Comparison of ENCODE assay signal across 14 cellular contexts in the genomic region with DNA sequence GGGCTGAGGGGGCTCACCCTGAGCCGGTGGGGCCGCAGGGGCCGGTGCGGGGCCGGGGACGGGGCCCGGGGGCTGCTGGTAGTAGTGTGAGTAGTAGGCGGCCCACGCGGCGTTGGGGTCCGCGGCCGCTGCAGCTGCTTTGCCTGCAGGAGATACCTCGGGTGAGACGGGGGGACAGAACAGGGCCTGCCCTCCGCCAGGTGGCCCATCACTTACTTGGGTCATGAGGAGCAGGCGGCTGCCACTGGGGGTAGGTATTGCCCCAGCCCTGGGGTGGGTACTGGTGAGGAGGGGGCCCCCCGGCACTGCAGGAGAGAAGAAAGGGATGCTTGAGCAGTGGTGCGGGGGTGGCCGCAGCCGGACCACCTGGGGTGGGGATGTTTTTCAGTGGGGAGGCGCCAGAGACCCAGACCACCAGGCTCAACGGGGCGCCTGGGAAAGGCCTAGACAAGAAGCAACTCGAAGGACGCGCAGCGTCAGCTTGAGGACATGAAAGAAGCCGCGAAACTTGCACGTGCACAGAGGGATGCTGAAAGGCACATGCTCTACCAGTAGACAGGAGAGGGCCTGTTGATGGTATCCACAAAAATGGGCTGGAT. TPM values are rescaled to one million over a fixed set of nuclear protein-coding genes. Genes with fewer than 3 reads are reported as not detected.
DNase-seq lines count a peak whose midpoint lies in the region; ATAC-seq and TF ChIP-seq lines count a peak whose summit lies in the region.
"Had no signal": no experiment of that assay in that cellular context is flagged by ENCODE, and none has a peak within 500 bp of the region (broad histone marks: within the 10 kb centered on the region; RNA-seq: fewer than 3 reads in every experiment).

No MANE protein-coding gene starts in this region.

- H3K4me1 ChIP-seq in left ventricle myocardium inferior (peaks cover 19% of the 10 kb centered on the region), Karpas-422 (ENCODE audit: low read length) (no peaks in the 10 kb centered on the region), sigmoid colon (peaks cover 0 to 15% (median 9%) of the 10 kb centered on the region in 4 donors)
- H3K4me1 ChIP-seq: BLaER1, Caco-2 had no signal

- H3K36me3 ChIP-seq in left ventricle myocardium inferior (peaks cover 67% of the 10 kb centered on the region), Karpas-422 (ENCODE audit: insufficient read depth, low read length) (peaks cover 21% of the 10 kb centered on the region), sigmoid colon (peaks cover 55 to 69% (median 67%) of the 10 kb centered on the region in 4 donors)

- no peak for ATAC-seq in Right ventricle myocardium inferior

- H3K9me2 ChIP-seq in Karpas-422 (replicated peaks; ENCODE audit: insufficient read depth, low read length): no peaks in the 10 kb centered on the region

- DNase-seq in Right ventricle myocardium inferior (ENCODE audit: missing footprints): peak; percentile 64
- no peak for DNase-seq in left ventricle myocardium inferior
- DNase-seq in Karpas-422: peak; percentile 39
- peak; percentile 66 for DNase-seq in sigmoid colon
- DNase-seq in NCI-H2227 treated with DMSO at 0.1 percent for 48 hours (lab: John Stamatoyannopoulos, UW): no peak
- DNase-seq in caudate nucleus (lab: John Stamatoyannopoulos, UW): no peak
- DNase-seq: AML-193; CD8-positive, alpha-beta memory T cell; DMS53; GF-D8; GM23248 had no signal

- TF ChIP-seq EP300 in sigmoid colon (IDR thresholded peaks at IDR 0.05): no peak

- H3K4me3 ChIP-seq in left ventricle myocardium inferior (no peak overlapping the region), Karpas-422 (ENCODE audit: low read length) (no peak overlapping the region), sigmoid colon (no peak overlapping the region)
- H3K4me3 ChIP-seq: BLaER1, GM23248 had no signal

- H3K4me2 ChIP-seq in Karpas-422 (ENCODE audit: low read depth, low read length, poor library complexity, severe bottlenecking): no peak overlapping the region
- H3K4me2 ChIP-seq: BLaER1 had no signal

- H3K27ac ChIP-seq in left ventricle myocardium inferior (replicated peaks) (no peak overlapping the region), Karpas-422 (ENCODE audit: low read length) (no peak overlapping the region), sigmoid colon (no peak overlapping the region), caudate nucleus (ENCODE audit: low read depth, low read length) (no peak overlapping the region)
- H3K27ac ChIP-seq: 22Rv1, BLaER1, GM23248 had no signal

- H2AFZ ChIP-seq in Karpas-422 (ENCODE audit: low read length): no peak overlapping the region
- H2AFZ ChIP-seq: GM23248 had no signal

- no peak overlapping the region for H3K9ac ChIP-seq in Karpas-422 (ENCODE audit: low read length)
- H3K9ac ChIP-seq: BLaER1, GM23248 had no signal

- 95 to 96% methylated on average over 32 of the region's 32 CpGs for WGBS in sigmoid colon, 2 donors

- TF ChIP-seq POLR2A in sigmoid colon (IDR thresholded peaks at IDR 0.05): no peak

- intact Hi-C loops in Right ventricle myocardium inferior (cut with DNase I): no loop called here
- intact Hi-C loops in left ventricle myocardium inferior (cut with micrococcal nuclease): no loop called here
- intact Hi-C loops in sigmoid colon (cut with DNase I): no loop called here

- peaks cover 11% of the 10 kb centered on the region for H3K79me2 ChIP-seq in Karpas-422 (ENCODE audit: low read length)

- H3K9me3 ChIP-seq in left ventricle myocardium inferior (replicated peaks) (no peaks in the 10 kb centered on the region), Karpas-422 (ENCODE audit: low read length) (no peaks in the 10 kb centered on the region), sigmoid colon (no peaks in the 10 kb centered on the region)
- H3K9me3 ChIP-seq: BLaER1, Caco-2 had no signal

- no peak for TF ChIP-seq CTCF in left ventricle myocardium inferior (IDR thresholded peaks at IDR 0.05; ENCODE audit: borderline replicate concordance)
- no peak for TF ChIP-seq CTCF in sigmoid colon (IDR thresholded peaks at IDR 0.05)

- H3K27me3 ChIP-seq in left ventricle myocardium inferior (ENCODE audit: low read depth): no peaks in the 10 kb centered on the region
- H3K27me3 ChIP-seq in Karpas-422 (ENCODE audit: low read length): no peaks in the 10 kb centered on the region
- no peaks in the 10 kb centered on the region for H3K27me3 ChIP-seq in sigmoid colon
- H3K27me3 ChIP-seq: BLaER1 had no signal

- peaks cover 38% of the 10 kb centered on the region for H4K20me1 ChIP-seq in Karpas-422 (ENCODE audit: insufficient read depth, low read depth, low read length)

RNA-seq across cellular contexts. Expression of a gene that starts 8.9 kb away (rescaled TPM):
- 87.9 TPM for total RNA-seq in Right ventricle myocardium inferior
- total RNA-seq in left ventricle myocardium inferior: 81.9 TPM
- total RNA-seq in Karpas-422 (2014; rRNA removed; shearing (Covaris generic); ENCODE audit: low replicate concordance): 94.5 and 217 TPM in 2 replicates
- 10 to 100 TPM; 63.9 to 96.9 (median 90.8) TPM for total RNA-seq in sigmoid colon
- 100 to 1,000 TPM in 2 of 3 donors, 10 to 100 TPM in 1; 91.9 to 232 (median 127) TPM for polyA plus RNA-seq in sigmoid colon

RNA-seq across cellular contexts. Expression of a gene that starts 17.9 kb away (rescaled TPM):
- total RNA-seq in Right ventricle myocardium inferior (0.16 TPM), left ventricle myocardium inferior (0.16 TPM), sigmoid colon (1 to 10 TPM in 2 of 4 donors, not detected in 2; 1.1 to 1.4 TPM)
- 1.4 TPM in 1 of 2 replicates, not detected in the other for total RNA-seq in Karpas-422 (2014; rRNA removed; shearing (Covaris generic); ENCODE audit: low replicate concordance)
- polyA plus RNA-seq in sigmoid colon: 1 to 10 TPM in 2 of 3 donors, under 1 TPM in 1; 0.60 to 1.2 (median 1.1) TPM
- total RNA-seq: Caco-2, GM23248 had no signal
- polyA plus RNA-seq: CD8-positive, alpha-beta memory T cell; GM23248 had no signal

RNA-seq across cellular contexts. Expression of a gene that starts 22.7 kb away (rescaled TPM):
- total RNA-seq in Right ventricle myocardium inferior: 29.6 TPM
- total RNA-seq in left ventricle myocardium inferior: 33.8 TPM
- 18.2 and 35.4 TPM in 2 replicates for total RNA-seq in Karpas-422 (2014; rRNA removed; shearing (Covaris generic); ENCODE audit: low replicate concordance)
- 10 to 100 TPM; 34.9 to 48.2 (median 37.9) TPM for total RNA-seq in sigmoid colon
- 10 to 100 TPM; 54.3 to 78.3 (median 54.7) TPM for polyA plus RNA-seq in sigmoid colon

RNA-seq across cellular contexts. Expression of a gene that starts 40.0 kb away (rescaled TPM):
- total RNA-seq in Right ventricle myocardium inferior (1.1 TPM), left ventricle myocardium inferior (1.2 TPM), sigmoid colon (1 to 10 TPM in 1 of 4 donors, under 1 TPM in 3; 0.41 to 5.8 (median 0.69) TPM)
- total RNA-seq in Karpas-422 (2014; rRNA removed; shearing (Covaris generic); ENCODE audit: low replicate concordance): 0.76 and 1.0 TPM in 2 replicates
- 1 to 10 TPM in 2 of 3 donors, under 1 TPM in 1; 0.60 to 1.7 (median 1.4) TPM for polyA plus RNA-seq in sigmoid colon

RNA-seq across cellular contexts. Expression of a gene that starts 43.1 kb away (rescaled TPM):
- total RNA-seq in Right ventricle myocardium inferior (134 TPM), left ventricle myocardium inferior (142 TPM), sigmoid colon (100 to 1,000 TPM in 1 of 4 donors, 10 to 100 TPM in 3; 65.8 to 146 (median 78.5) TPM)
- 94.7 and 95.7 TPM in 2 replicates for total RNA-seq in Karpas-422 (2014; rRNA removed; shearing (Covaris generic); ENCODE audit: low replicate concordance)
- polyA plus RNA-seq in sigmoid colon: 100 to 1,000 TPM in 2 of 3 donors, 10 to 100 TPM in 1; 79.5 to 183 (median 175) TPM

Comparison
In these comparisons a context has a peak if more than half of its experiments do, and no peak if none do; other contexts are left out.
1. DNase-seq: peak in Right ventricle myocardium inferior (single experiment), Karpas-422 (single experiment) and sigmoid colon (single experiment); none in left ventricle myocardium inferior (single experiment), NCI-H2227 treated with DMSO at 0.1 percent for 48 hours (single experiment) and caudate nucleus (0 of 61).